In the genomic region with DNA sequence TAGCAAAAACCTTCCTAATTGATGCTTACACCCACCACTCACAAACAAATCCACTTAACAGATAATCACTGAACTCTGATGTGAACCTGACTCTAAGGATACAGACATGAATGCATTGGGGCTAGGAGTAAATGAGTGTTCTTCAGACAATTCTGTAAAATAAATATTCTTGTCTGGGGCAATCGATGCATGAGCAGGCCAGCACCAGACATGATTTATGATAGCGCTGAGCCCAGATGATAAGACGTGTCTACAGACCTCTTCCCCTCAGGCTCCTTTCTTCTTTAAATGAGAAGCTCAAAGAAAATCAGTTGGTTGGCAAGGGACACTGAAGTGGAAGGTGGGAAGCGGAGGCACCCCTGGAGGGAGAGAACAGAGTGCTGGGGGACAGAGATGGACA, we compare ENCODE assay signal across 22 cellular contexts. TPM values are rescaled to one million over a fixed set of nuclear protein-coding genes. Genes with fewer than 3 reads are reported as not detected.
DNase-seq lines count a peak whose midpoint lies in the region; ATAC-seq and TF ChIP-seq lines count a peak whose summit lies in the region.
"Had no signal": no experiment of that assay in that cellular context is flagged by ENCODE, and none has a peak within 500 bp of the region (broad histone marks: within the 10 kb centered on the region; RNA-seq: fewer than 3 reads in every experiment).

No MANE protein-coding gene starts in this region.

- no peaks in the 10 kb centered on the region for H3K9me3 ChIP-seq in SJCRH30 (replicated peaks)

- H3K27ac ChIP-seq in SJCRH30 (no peak overlapping the region), brain microvascular endothelial cell (no peak overlapping the region)
- H3K27ac ChIP-seq: SK-N-MC had no signal

- peak overlapping the region; percentile 67 for H3K27ac Mint-ChIP-seq in glutamatergic neuron (ENCODE audit: unreplicated experiment)
- H3K27ac Mint-ChIP-seq in stimulated activated memory B cell treated with anti-CD40 and anti-IgM and Interleukin-4, amounts not matched to agents 10 μg/mL and 1 μg/mL and 100 μg/mL, for 72 hours, result peak overlapping the region; percentile 20
- H3K27ac Mint-ChIP-seq: CD4-positive, CD25-positive, alpha-beta regulatory T cell had no signal

- in situ Hi-C loops in brain microvascular endothelial cell (cut with HindIII; ENCODE audit: low pct_ligation_motif_present, low sequenced_read_pairs), result no loop called here

- peaks cover 8% of the 10 kb centered on the region for H3K36me3 Mint-ChIP-seq in glutamatergic neuron (ENCODE audit: unreplicated experiment)
- no peaks in the 10 kb centered on the region for H3K36me3 Mint-ChIP-seq in stimulated activated memory B cell treated with anti-CD40 and anti-IgM and Interleukin-4, amounts not matched to agents 10 μg/mL and 1 μg/mL and 100 μg/mL, for 72 hours
- H3K36me3 Mint-ChIP-seq: CD4-positive, CD25-positive, alpha-beta regulatory T cell had no signal

- H3K4me3 ChIP-seq in SJCRH30 (no peak overlapping the region), brain microvascular endothelial cell (ENCODE audit: low read depth, low read length) (no peak overlapping the region)
- H3K4me3 ChIP-seq: HAP-1, SK-N-MC had no signal

- H3K27me3 Mint-ChIP-seq in glutamatergic neuron (ENCODE audit: unreplicated experiment), result peaks cover 7% of the 10 kb centered on the region
- H3K27me3 Mint-ChIP-seq in stimulated activated memory B cell treated with anti-CD40 and anti-IgM and Interleukin-4, amounts not matched to agents 10 μg/mL and 1 μg/mL and 100 μg/mL, for 72 hours, result no peaks in the 10 kb centered on the region

- no peak for ATAC-seq in stimulated activated memory B cell treated with anti-CD40 and anti-IgM and Interleukin-4, amounts not matched to agents 10 μg/mL and 1 μg/mL and 100 μg/mL, for 72 hours
- no peak for ATAC-seq in GM18519 (IDR thresholded peaks at IDR 0.05; ENCODE audit: low FRiP score, unreplicated experiment)
- ATAC-seq: Panc1 had no signal

- H3K27me3 ChIP-seq in SJCRH30, result no peaks in the 10 kb centered on the region
- no peaks in the 10 kb centered on the region for H3K27me3 ChIP-seq in brain microvascular endothelial cell (replicated peaks)

- TF ChIP-seq CTCF in glutamatergic neuron (IDR thresholded peaks at IDR 0.05; ENCODE audit: partially characterized antibody, unreplicated experiment) (no peak), brain microvascular endothelial cell (IDR thresholded peaks at IDR 0.05; ENCODE audit: low read depth, low read length, missing control alignments) (no peak)

- H3K4me1 Mint-ChIP-seq in glutamatergic neuron (ENCODE audit: low read depth, unreplicated experiment), result peaks cover 11% of the 10 kb centered on the region
- peaks cover 19% of the 10 kb centered on the region for H3K4me1 Mint-ChIP-seq in stimulated activated memory B cell treated with anti-CD40 and anti-IgM and Interleukin-4, amounts not matched to agents 10 μg/mL and 1 μg/mL and 100 μg/mL, for 72 hours
- H3K4me1 Mint-ChIP-seq: CD4-positive, CD25-positive, alpha-beta regulatory T cell had no signal

- H3K36me3 ChIP-seq in SJCRH30 (no peaks in the 10 kb centered on the region), brain microvascular endothelial cell (replicated peaks) (no peaks in the 10 kb centered on the region)
- H3K36me3 ChIP-seq: HAP-1 had no signal

- peaks cover 10% of the 10 kb centered on the region for H3K9me3 Mint-ChIP-seq in glutamatergic neuron (ENCODE audit: unreplicated experiment)
- no peaks in the 10 kb centered on the region for H3K9me3 Mint-ChIP-seq in stimulated activated memory B cell treated with anti-CD40 and anti-IgM and Interleukin-4, amounts not matched to agents 10 μg/mL and 1 μg/mL and 100 μg/mL, for 72 hours

- peaks cover 4% of the 10 kb centered on the region; the same call in 1 of the 2 replicates for H3K4me1 ChIP-seq in SJCRH30
- H3K4me1 ChIP-seq: HAP-1 had no signal

- peak overlapping the region; percentile 23 for H3K4me3 Mint-ChIP-seq in glutamatergic neuron (ENCODE audit: unreplicated experiment)
- no peak overlapping the region for H3K4me3 Mint-ChIP-seq in stimulated activated memory B cell treated with anti-CD40 and anti-IgM and Interleukin-4, amounts not matched to agents 10 μg/mL and 1 μg/mL and 100 μg/mL, for 72 hours
- H3K4me3 Mint-ChIP-seq: CD4-positive, CD25-positive, alpha-beta regulatory T cell had no signal

- DNase-seq in HuH-7 (ENCODE audit: low spot score), result peak; percentile 52
- peak; percentile 25 for DNase-seq in amniotic epithelial cell (ENCODE audit: low read depth)
- no peak for DNase-seq in glutamatergic neuron
- DNase-seq in SJCRH30, result no peak
- no peak for DNase-seq in activated CD8-positive, alpha-beta memory T cell treated with anti-CD3 and anti-CD28 coated beads, Interleukin-2, amount 50 U/mL, for 48 hours
- no peak for DNase-seq in brain microvascular endothelial cell
- DNase-seq: ACHN; AML-193; Calu3; CD4-positive, CD25-positive, alpha-beta regulatory T cell; DMS53; KG1; NCI-H1048; NCI-H1436 treated with DMSO at 0.1 percent for 48 hours; NCI-H2029 treated with DMSO at 0.1 percent for 48 hours; NCI-H2171 treated with DMSO at 0.1 percent for 48 hours; NCI-H510A had no signal

RNA-seq across cellular contexts. Expression of a gene that starts 27.3 kb away (rescaled TPM):
- total RNA-seq in glutamatergic neuron (ENCODE audit: unreplicated experiment), result 176 TPM
- 87.6 and 90.4 TPM in 2 replicates for total RNA-seq in SJCRH30 (2014; rRNA removed; shearing (Covaris generic))

Comparison
In these comparisons a context has a peak if more than half of its experiments do, and no peak if none do; other contexts are left out.
1. DNase-seq: peak in HuH-7 (single experiment) and amniotic epithelial cell (single experiment); none in glutamatergic neuron (single experiment), SJCRH30 (0 of 2), activated CD8-positive, alpha-beta memory T cell treated with anti-CD3 and anti-CD28 coated beads, Interleukin-2, amount 50 U/mL, for 48 hours (single experiment) and brain microvascular endothelial cell (single experiment).